10 cellular contexts compared by ENCODE assay signal in the genomic region with DNA sequence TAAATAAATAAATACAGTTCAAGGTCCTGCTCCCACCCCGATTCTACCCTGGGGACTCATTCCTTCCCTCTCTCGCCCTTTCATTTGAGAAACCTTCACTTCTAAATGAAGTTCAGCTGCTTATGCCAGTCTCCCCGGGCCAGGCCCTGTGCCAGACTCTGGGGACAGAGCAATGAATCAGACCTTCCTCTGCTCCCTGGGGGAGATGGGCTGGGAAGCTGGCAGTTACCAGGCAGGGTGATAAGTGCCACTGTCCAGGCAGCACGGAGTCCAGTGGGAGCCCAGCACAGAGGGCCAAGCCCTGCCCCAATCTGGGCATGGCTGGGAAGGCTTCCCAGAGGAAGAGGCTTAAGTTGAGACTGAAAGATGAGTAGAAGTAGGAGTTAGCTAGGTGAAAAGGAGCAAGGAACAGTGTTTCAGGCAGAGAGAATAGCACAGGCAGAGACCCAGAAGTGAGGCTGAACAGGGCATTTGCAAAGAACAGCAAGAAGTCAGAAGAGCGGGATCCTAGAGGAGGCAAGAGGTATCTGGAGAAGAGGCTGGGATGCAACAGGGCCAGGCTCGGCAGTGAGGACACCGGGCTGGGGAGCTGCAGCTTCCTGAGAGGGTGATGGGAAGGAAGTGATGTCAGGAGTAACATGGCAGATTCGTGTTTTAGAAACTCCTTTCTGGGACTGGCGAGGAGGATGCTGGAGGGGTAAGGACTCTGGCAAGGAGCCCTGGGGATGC. TPM values are rescaled to one million over a fixed set of nuclear protein-coding genes. Genes with fewer than 3 reads are reported as not detected.
DNase-seq lines count a peak whose midpoint lies in the region; ATAC-seq and TF ChIP-seq lines count a peak whose summit lies in the region.
"Had no signal": no experiment of that assay in that cellular context is flagged by ENCODE, and none has a peak within 500 bp of the region (broad histone marks: within the 10 kb centered on the region; RNA-seq: fewer than 3 reads in every experiment).

No MANE protein-coding gene starts in this region.

- no peak overlapping the region for H3K4me3 ChIP-seq in SK-N-SH (ENCODE audit: low read depth in 2 of 2, low read length in 1 of 2)
- H3K4me3 ChIP-seq: A549 had no signal

- no peaks in the 10 kb centered on the region for H4K20me1 ChIP-seq in SK-N-SH (ENCODE audit: insufficient read depth)

- H3K4me3 Mint-ChIP-seq in activated CD4-positive, alpha-beta T cell treated with anti-CD3 and anti-CD28 coated beads, Interleukin-2, amount 10 ng/mL, durations not matched to agents 24 days and 14 days: peak overlapping the region; percentile 52
- peak overlapping the region in 1 of 2 donors; percentile 1 for H3K4me3 Mint-ChIP-seq in stimulated activated naive CD8-positive, alpha-beta T cell treated with anti-CD3 and anti-CD28 coated beads, Interleukin-15, amount 100 ng/mL, for 72 hours

- no peaks in the 10 kb centered on the region for H3K36me3 Mint-ChIP-seq in activated CD4-positive, alpha-beta T cell treated with anti-CD3 and anti-CD28 coated beads, Interleukin-2, amount 10 ng/mL, durations not matched to agents 24 days and 14 days (ENCODE audit: low read depth)

- WGBS in SK-N-SH (ENCODE audit: low lambda C conversion rate): 60% methylated on average over 9 of the region's 9 CpGs

- TF ChIP-seq EP300 in SK-N-SH (IDR thresholded peaks at IDR 0.05; ENCODE audit: borderline replicate concordance in 1 of 2, low read depth in 1 of 2, low read length in 1 of 2): no peak

- peaks cover 0 to 27% of the 10 kb centered on the region in 2 experiments; a peak in 1 of 4 replicates for H3K4me1 ChIP-seq in SK-N-SH (ENCODE audit: control insufficient read depth in 1 of 2, insufficient read depth in 2 of 2, low read depth in 1 of 2, low read length in 1 of 2)

- no peak overlapping the region for H2AFZ ChIP-seq in SK-N-SH (ENCODE audit: low read depth)

- H3F3A ChIP-seq in SK-N-SH (replicated peaks; ENCODE audit: insufficient read depth): peaks cover 3% of the 10 kb centered on the region

- H3K9me3 ChIP-seq in SK-N-SH: no peaks in the 10 kb centered on the region
- H3K9me3 ChIP-seq: A549 had no signal

- H3K9me2 ChIP-seq in SK-N-SH: no peaks in the 10 kb centered on the region

- intact Hi-C loops in activated CD4-positive, alpha-beta T cell treated with anti-CD3 and anti-CD28 coated beads, Interleukin-2, amount 10 ng/mL, durations not matched to agents 24 days and 14 days (cut with micrococcal nuclease): no loop called here
- intact Hi-C loops in Right ventricle myocardium superior (cut with DNase I): no loop called here

- peak; percentile 71 for DNase-seq in activated CD4-positive, alpha-beta T cell treated with anti-CD3 and anti-CD28 coated beads, Interleukin-2, amount 10 ng/mL, durations not matched to agents 24 days and 14 days
- DNase-seq in activated CD4-positive, alpha-beta T cell treated with anti-CD3 and anti-CD28 coated beads for 1 hour: no peak
- DNase-seq in SK-N-SH (no peak), Right ventricle myocardium superior (peak; percentile 77), islet precursor cell (no peak), NCI-H2107 (lab: John Stamatoyannopoulos, UW) (no peak)
- no peak for DNase-seq in stimulated activated naive CD8-positive, alpha-beta T cell treated with anti-CD3 and anti-CD28 coated beads, Interleukin-15, amount 100 ng/mL, for 72 hours
- DNase-seq: effector memory CD4-positive, alpha-beta T cell had no signal

- TF ChIP-seq CTCF in SK-N-SH (IDR thresholded peaks at IDR 0.05): no peak

- no peak overlapping the region for H3K4me2 ChIP-seq in SK-N-SH
- H3K4me2 ChIP-seq: A549 had no signal

- no peak overlapping the region for H3K9ac ChIP-seq in SK-N-SH

- no peaks in the 10 kb centered on the region for H3K27me3 Mint-ChIP-seq in activated CD4-positive, alpha-beta T cell treated with anti-CD3 and anti-CD28 coated beads, Interleukin-2, amount 10 ng/mL, durations not matched to agents 24 days and 14 days
- no peaks in the 10 kb centered on the region for H3K27me3 Mint-ChIP-seq in stimulated activated naive CD8-positive, alpha-beta T cell treated with anti-CD3 and anti-CD28 coated beads, Interleukin-15, amount 100 ng/mL, for 72 hours

- ATAC-seq in Right ventricle myocardium superior (ENCODE audit: poor library complexity) (peak; percentile 71), GM21529 (IDR thresholded peaks at IDR 0.05; ENCODE audit: unreplicated experiment) (no peak)
- ATAC-seq in stimulated activated naive CD8-positive, alpha-beta T cell treated with anti-CD3 and anti-CD28 coated beads, Interleukin-15, amount 100 ng/mL, for 72 hours: no peak

- TF ChIP-seq RAD21 in SK-N-SH (IDR thresholded peaks at IDR 0.05; ENCODE audit: low read length): no peak

- H3K27me3 ChIP-seq in SK-N-SH (ENCODE audit: insufficient read depth): no peaks in the 10 kb centered on the region

- H3K27ac ChIP-seq in SK-N-SH (ENCODE audit: low read depth in 2 of 2, low read length in 1 of 2): no peak overlapping the region
- H3K27ac ChIP-seq: A549 had no signal

- CTCF ChIA-PET in SK-N-SH (lab: Yijun Ruan, JAX): interaction anchor here (0.6 to 2.2 kb wide), 4 partner anchors 23 to 152 kb away, joined by 3 to 16 read pairs (median 4); no protein-coding TSS in a partner anchor

- peaks cover 43% of the 10 kb centered on the region for H3K4me1 Mint-ChIP-seq in activated CD4-positive, alpha-beta T cell treated with anti-CD3 and anti-CD28 coated beads, Interleukin-2, amount 10 ng/mL, durations not matched to agents 24 days and 14 days
- H3K4me1 Mint-ChIP-seq in stimulated activated naive CD8-positive, alpha-beta T cell treated with anti-CD3 and anti-CD28 coated beads, Interleukin-15, amount 100 ng/mL, for 72 hours: peaks cover 76% of the 10 kb centered on the region

- POLR2A ChIA-PET in SK-N-SH (lab: Yijun Ruan, JAX): interaction anchor here (0.6 kb wide), 1 partner anchor 246 kb away, joined by 3 read pairs; no protein-coding TSS in a partner anchor

- H3K9me3 Mint-ChIP-seq in activated CD4-positive, alpha-beta T cell treated with anti-CD3 and anti-CD28 coated beads, Interleukin-2, amount 10 ng/mL, durations not matched to agents 24 days and 14 days: no peaks in the 10 kb centered on the region
- H3K9me3 Mint-ChIP-seq in stimulated activated naive CD8-positive, alpha-beta T cell treated with anti-CD3 and anti-CD28 coated beads, Interleukin-15, amount 100 ng/mL, for 72 hours: no peaks in the 10 kb centered on the region

- H3K27ac Mint-ChIP-seq in activated CD4-positive, alpha-beta T cell treated with anti-CD3 and anti-CD28 coated beads, Interleukin-2, amount 10 ng/mL, durations not matched to agents 24 days and 14 days: peak overlapping the region; percentile 49
- H3K27ac Mint-ChIP-seq in stimulated activated naive CD8-positive, alpha-beta T cell treated with anti-CD3 and anti-CD28 coated beads, Interleukin-15, amount 100 ng/mL, for 72 hours: peak overlapping the region; percentile 34 to 86

- no peaks in the 10 kb centered on the region for H3K36me3 ChIP-seq in SK-N-SH (replicated peaks in 1 of 2; ENCODE audit: control insufficient read depth in 1 of 2, insufficient read depth in 2 of 2, low read length in 1 of 2)

- no peaks in the 10 kb centered on the region for H3K79me2 ChIP-seq in SK-N-SH (ENCODE audit: insufficient read depth)

TF ChIP-seq in SK-N-SH, 30 proteins besides CTCF, POLR2A, EP300 and RAD21:
- TF ChIP-seq, protein P1, sequence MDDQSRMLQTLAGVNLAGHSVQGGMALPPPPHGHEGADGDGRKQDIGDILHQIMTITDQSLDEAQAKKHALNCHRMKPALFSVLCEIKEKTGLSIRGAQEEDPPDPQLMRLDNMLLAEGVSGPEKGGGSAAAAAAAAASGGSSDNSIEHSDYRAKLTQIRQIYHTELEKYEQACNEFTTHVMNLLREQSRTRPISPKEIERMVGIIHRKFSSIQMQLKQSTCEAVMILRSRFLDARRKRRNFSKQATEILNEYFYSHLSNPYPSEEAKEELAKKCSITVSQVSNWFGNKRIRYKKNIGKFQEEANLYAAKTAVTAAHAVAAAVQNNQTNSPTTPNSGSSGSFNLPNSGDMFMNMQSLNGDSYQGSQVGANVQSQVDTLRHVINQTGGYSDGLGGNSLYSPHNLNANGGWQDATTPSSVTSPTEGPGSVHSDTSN (IDR thresholded peaks at IDR 0.05): peak; percentile 60
- TF ChIP-seq TAF1 (IDR thresholded peaks at IDR 0.05; ENCODE audit: borderline replicate concordance, low read depth, low read length) (no peak), FOXM1 (IDR thresholded peaks at IDR 0.05; ENCODE audit: low read depth) (no peak), FOXJ3 (CRISPR knock-in tag; IDR thresholded peaks at IDR 0.05) (no peak), NFIC (IDR thresholded peaks at IDR 0.05; ENCODE audit: borderline replicate concordance) (peak; percentile 65), GABPA (IDR thresholded peaks at IDR 0.05; ENCODE audit: low read depth) (0 out of 2 replicates have a peak, but pooled peaks have one; percentile 4)

RNA-seq across cellular contexts. Expression of a gene that starts 13.5 kb away (rescaled TPM):
- 1.4 and 1.5 TPM in 2 replicates for total RNA-seq in activated CD4-positive, alpha-beta T cell treated with anti-CD3 and anti-CD28 coated beads, Interleukin-2, amount 10 ng/mL, durations not matched to agents 24 days and 14 days
- 0.05 and 0.15 TPM in 2 replicates for polyA plus RNA-seq in SK-N-SH (2012; rRNA removed)
- 0.03 and 0.05 TPM in 2 replicates for polyA plus RNA-seq in SK-N-SH (2012; cell fraction: cytosol; rRNA removed)
- polyA plus RNA-seq in SK-N-SH (2012; cell fraction: nucleus; rRNA removed): 0.43 and 0.44 TPM in 2 replicates
- 2.6 TPM for total RNA-seq in Right ventricle myocardium superior

Comparison
In these comparisons a context has a peak if more than half of its experiments do, and no peak if none do; other contexts are left out.
1. DNase-seq: peak in activated CD4-positive, alpha-beta T cell treated with anti-CD3 and anti-CD28 coated beads, Interleukin-2, amount 10 ng/mL, durations not matched to agents 24 days and 14 days (single experiment) and Right ventricle myocardium superior (single experiment); none in activated CD4-positive, alpha-beta T cell treated with anti-CD3 and anti-CD28 coated beads for 1 hour (single experiment), SK-N-SH (single experiment), stimulated activated naive CD8-positive, alpha-beta T cell treated with anti-CD3 and anti-CD28 coated beads, Interleukin-15, amount 100 ng/mL, for 72 hours (0 of 2), islet precursor cell (single experiment) and NCI-H2107 (single experiment).